ENCODE assay signal across 11 cellular contexts in the genomic region with DNA sequence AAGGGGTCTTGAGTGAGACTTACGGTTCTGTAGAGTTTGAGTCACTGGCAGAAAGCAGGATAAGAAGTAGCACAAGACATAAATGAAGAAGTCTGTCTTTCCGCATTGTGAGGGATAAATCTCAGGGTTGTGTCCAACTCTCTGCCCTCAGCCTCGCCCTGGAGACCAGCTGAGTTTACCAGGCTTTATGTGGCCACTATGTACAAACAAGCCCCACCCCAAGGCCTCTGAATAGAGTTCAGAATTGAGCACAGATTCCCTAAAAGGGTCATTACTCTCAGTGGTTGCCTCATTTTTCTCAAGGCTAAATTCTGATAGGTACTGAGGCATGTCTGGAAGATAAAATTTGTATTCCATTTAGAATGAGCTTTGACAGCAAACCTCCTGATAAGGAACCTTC. TPM values are rescaled to one million over a fixed set of nuclear protein-coding genes. Genes with fewer than 3 reads are reported as not detected.
"Had no signal": no experiment of that assay in that cellular context is flagged by ENCODE, and none has a peak within 500 bp of the region (broad histone marks: within the 10 kb centered on the region; RNA-seq: fewer than 3 reads in every experiment).

A gene (minus strand): TSS at position 160 of the 400 bp plus-strand sequence. CDS start 54 bp downstream, at position 106.

- H3K4me1 ChIP-seq: HAP-1 had no signal

- H3K27ac ChIP-seq: GM23248, HL-60 had no signal

- H3K4me3 ChIP-seq: GM23248, HAP-1, K562 had no signal

- H3K27ac Mint-ChIP-seq: HFFc6 had no signal

- H3K36me3 ChIP-seq: HAP-1 had no signal

- H2AFZ ChIP-seq: GM23248 had no signal

- DNase-seq: GM23248, GOT3, H7, HFFc6, IMR-90, KG1 had no signal

- H3K9ac ChIP-seq: GM23248 had no signal

- ATAC-seq: HCT116, K562 had no signal

- H3K4me3 Mint-ChIP-seq: HFFc6 had no signal

- H3K9me3 ChIP-seq: HAP-1 had no signal

- FAIRE-seq: K562 had no signal

RNA-seq across cellular contexts. Expression of the gene that starts here (rescaled TPM):
- total RNA-seq: GM23248, H7, HFFc6, HT1080, IMR-90, K562 had no signal
- polyA plus RNA-seq: GM23248, IMR-90 had no signal
